Comparison of ENCODE assay signal across 19 cellular contexts in genomic region chr11:28144808-28145207, GRCh38. TPM values are rescaled to one million over a fixed set of nuclear protein-coding genes. Genes with fewer than 3 reads are reported as not detected.
DNase-seq lines count a peak whose midpoint lies in the region; ATAC-seq, FAIRE-seq and TF ChIP-seq lines count a peak whose summit lies in the region.
"Had no signal": no experiment of that assay in that cellular context is flagged by ENCODE, and none has a peak within 500 bp of the region (broad histone marks: within the 10 kb centered on the region; RNA-seq: fewer than 3 reads in every experiment).

No MANE protein-coding gene starts in this region.

- H3K4me3 ChIP-seq in astrocyte (ENCODE audit: insufficient read depth, low read depth, low read length): no peak overlapping the region
- H3K4me3 ChIP-seq in kidney epithelial cell (ENCODE audit: low read depth, low read length): no peak overlapping the region
- H3K4me3 ChIP-seq: prostate gland had no signal

- H3K27ac Mint-ChIP-seq in astrocyte (ENCODE audit: unreplicated experiment): peak overlapping the region; percentile 66
- no peak overlapping the region for H3K27ac Mint-ChIP-seq in stimulated activated naive CD8-positive, alpha-beta T cell treated with anti-CD3 and anti-CD28 coated beads, Interleukin-15, amount 100 ng/mL, for 72 hours
- H3K27ac Mint-ChIP-seq: T-cell had no signal

- H3K4me1 Mint-ChIP-seq in astrocyte (ENCODE audit: low read depth, unreplicated experiment): peaks cover 12% of the 10 kb centered on the region
- H3K4me1 Mint-ChIP-seq in stimulated activated naive CD8-positive, alpha-beta T cell treated with anti-CD3 and anti-CD28 coated beads, Interleukin-15, amount 100 ng/mL, for 72 hours: no peaks in the 10 kb centered on the region

- peaks cover 8% of the 10 kb centered on the region for H3K4me1 ChIP-seq in astrocyte (ENCODE audit: insufficient read depth, low read length)
- H3K4me1 ChIP-seq: prostate gland had no signal

- no peak overlapping the region for H3K4me3 Mint-ChIP-seq in astrocyte (ENCODE audit: unreplicated experiment)
- no peak overlapping the region for H3K4me3 Mint-ChIP-seq in stimulated activated naive CD8-positive, alpha-beta T cell treated with anti-CD3 and anti-CD28 coated beads, Interleukin-15, amount 100 ng/mL, for 72 hours
- H3K4me3 Mint-ChIP-seq: T-cell had no signal

- no peaks in the 10 kb centered on the region for H3K27me3 Mint-ChIP-seq in astrocyte (ENCODE audit: low read depth, unreplicated experiment)
- no peaks in the 10 kb centered on the region for H3K27me3 Mint-ChIP-seq in stimulated activated naive CD8-positive, alpha-beta T cell treated with anti-CD3 and anti-CD28 coated beads, Interleukin-15, amount 100 ng/mL, for 72 hours
- H3K27me3 Mint-ChIP-seq: T-cell had no signal

- ATAC-seq in stimulated activated naive CD8-positive, alpha-beta T cell treated with anti-CD3 and anti-CD28 coated beads, Interleukin-15, amount 100 ng/mL, for 72 hours: no peak
- ATAC-seq in HG02588 (IDR thresholded peaks at IDR 0.05; ENCODE audit: unreplicated experiment): no peak
- ATAC-seq in GM19023 (IDR thresholded peaks at IDR 0.05; ENCODE audit: unreplicated experiment): no peak
- ATAC-seq: T-cell had no signal

- H3K36me3 ChIP-seq in astrocyte (ENCODE audit: insufficient read depth, low read length) (no peaks in the 10 kb centered on the region), kidney epithelial cell (ENCODE audit: control insufficient read depth, insufficient read depth, low read length) (no peaks in the 10 kb centered on the region)
- H3K36me3 ChIP-seq: prostate gland had no signal

- no peak overlapping the region for H3K9ac ChIP-seq in astrocyte (ENCODE audit: low read length)

- H3K27me3 ChIP-seq in astrocyte (ENCODE audit: insufficient read depth, low read length) (no peaks in the 10 kb centered on the region), kidney epithelial cell (ENCODE audit: control insufficient read depth, insufficient read depth, low read length) (no peaks in the 10 kb centered on the region)

- no peak overlapping the region for H3K4me2 ChIP-seq in astrocyte (ENCODE audit: low read length)

- H3K27ac ChIP-seq in astrocyte (ENCODE audit: low read depth, low read length): no peak overlapping the region
- H3K27ac ChIP-seq: 22Rv1, prostate gland had no signal

- FAIRE-seq in astrocyte (lab: Jason Lieb, UNC): no peak

- peaks cover 11% of the 10 kb centered on the region for H3K36me3 Mint-ChIP-seq in astrocyte (ENCODE audit: low read depth, unreplicated experiment)

- H3K9me3 Mint-ChIP-seq in astrocyte (ENCODE audit: unreplicated experiment): peaks cover 7% of the 10 kb centered on the region
- H3K9me3 Mint-ChIP-seq in stimulated activated naive CD8-positive, alpha-beta T cell treated with anti-CD3 and anti-CD28 coated beads, Interleukin-15, amount 100 ng/mL, for 72 hours: peaks cover 15% of the 10 kb centered on the region in 2 donors

- DNase-seq in NCI-H2107 treated with DMSO at 0.1 percent for 48 hours (lab: John Stamatoyannopoulos, UW; ENCODE audit: unreplicated experiment): peak; percentile 4
- DNase-seq in NCI-H2107 (lab: John Stamatoyannopoulos, UW): no peak
- peak; percentile 69 for DNase-seq in astrocyte (ENCODE audit: low read depth)
- DNase-seq in kidney epithelial cell (ENCODE audit: low read depth): peak; percentile 32
- DNase-seq in stimulated activated naive CD8-positive, alpha-beta T cell treated with anti-CD3 and anti-CD28 coated beads, Interleukin-15, amount 100 ng/mL, for 72 hours: no peak
- no peak for DNase-seq in SIG-M5 treated with dmso at 0.1 percent for 504 hours (lab: John Stamatoyannopoulos, UW; ENCODE audit: unreplicated experiment)
- DNase-seq: activated CD4-positive, CD25-positive, alpha-beta regulatory T cell; activated naive CD4-positive, alpha-beta T cell treated with anti-CD3 and anti-CD28 coated beads, Interleukin-2, amount 50 U/mL, for 16 hours; central memory CD4-positive, alpha-beta T cell; glutamatergic neuron; KG1; NCI-H187 treated with DMSO at 0.1 percent for 48 hours; NCI-H526 treated with DMSO at 0.1 percent for 48 hours; substantia nigra; T-cell had no signal

- no peaks in the 10 kb centered on the region for H4K20me1 ChIP-seq in astrocyte (ENCODE audit: insufficient read depth, low read length)

- no peak for TF ChIP-seq CTCF in astrocyte (IDR thresholded peaks at IDR 0.05; ENCODE audit: insufficient read depth, low read depth, low read length)
- no peak for TF ChIP-seq CTCF in kidney epithelial cell (IDR thresholded peaks at IDR 0.05; ENCODE audit: insufficient read depth, low read length, poor library complexity, severe bottlenecking)

- H3K9me3 ChIP-seq in astrocyte (ENCODE audit: insufficient read depth, low read depth, low read length): peaks cover 13% of the 10 kb centered on the region
- H3K9me3 ChIP-seq: prostate gland had no signal

- no peak overlapping the region for H2AFZ ChIP-seq in astrocyte (ENCODE audit: low read depth, low read length)

- H3K79me2 ChIP-seq in astrocyte (ENCODE audit: insufficient read depth, low read length): no peaks in the 10 kb centered on the region

RNA-seq across cellular contexts. Expression of gene METTL15, which starts 36.6 kb away (rescaled TPM):
- total RNA-seq in astrocyte (10.8 and 13.7 TPM in 2 replicates), kidney epithelial cell (11.6 and 12.3 TPM in 2 replicates)

RNA-seq across cellular contexts. Expression of gene KIF18A, which starts 36.9 kb away (rescaled TPM):
- total RNA-seq in astrocyte: 2.5 and 3.8 TPM in 2 replicates
- 1.9 and 2.1 TPM in 2 replicates for total RNA-seq in kidney epithelial cell

Comparison
In these comparisons a context has a peak if more than half of its experiments do, and no peak if none do; other contexts are left out.
1. DNase-seq: peak in NCI-H2107 treated with DMSO at 0.1 percent for 48 hours (single experiment), astrocyte (single experiment) and kidney epithelial cell (single experiment); none in NCI-H2107 (single experiment), stimulated activated naive CD8-positive, alpha-beta T cell treated with anti-CD3 and anti-CD28 coated beads, Interleukin-15, amount 100 ng/mL, for 72 hours (0 of 2) and SIG-M5 treated with dmso at 0.1 percent for 504 hours (single experiment).